8 cellular contexts compared by ENCODE assay signal in genomic region chr15:83559310-83559966, GRCh38.
A peak's percentile ranks its signal among the peaks of the same experiment; 100 is the strongest.
DNase-seq lines count a peak whose midpoint lies in the region; ATAC-seq, FAIRE-seq and TF ChIP-seq lines count a peak whose summit lies in the region.

No MANE protein-coding gene starts in this region.

- CTCF ChIA-PET in Calu3 (lab: Charles Lee): interaction anchor here (1.2 kb wide), 1 partner anchor 123 kb away, joined by 3 read pairs; no protein-coding TSS in a partner anchor

- no peak overlapping the region for H2AFZ ChIP-seq in keratinocyte (ENCODE audit: control insufficient read depth, low read length)

- H3K9me3 Mint-ChIP-seq in Calu3 (ENCODE audit: low read depth, unreplicated experiment): no peaks in the 10 kb centered on the region

- H3K4me3 Mint-ChIP-seq in Calu3 (ENCODE audit: low read depth, unreplicated experiment): no peak overlapping the region

- H3K4me2 ChIP-seq in keratinocyte (ENCODE audit: control insufficient read depth, extremely low read depth, insufficient read depth, low read depth, low read length): no peak overlapping the region

- DNase-seq in Calu3 (peak; percentile 72), LoVo (ENCODE audit: low spot score) (peak; percentile 73), SW 1271 (lab: John Stamatoyannopoulos, UW) (peak; percentile 33 to 76), caudate nucleus (lab: John Stamatoyannopoulos, UW) (peak in 51 of 61 donors; percentile 12 to 84 (median 57)), keratinocyte (ENCODE audit: low read depth, low spot score) (peak; percentile 32)
- DNase-seq in stimulated activated CD4-positive, alpha-beta T cell treated with anti-CD3 and anti-CD28 coated beads, Interleukin-1b, Interleukin-23, amount 100 ng/mL, for 4 hours (ENCODE audit: low read depth in 2 of 2): peak; percentile 2 to 15

- dilution Hi-C loops in keratinocyte (cut with MboI; ENCODE audit: extremely low pct_ligation_motif_present, low sequenced_read_pairs): loop anchor here (25.0 kb wide), 1 partner anchor 297 kb away; no protein-coding TSS in a partner anchor

- BruUV-seq in Calu3 (replicated peaks; lab: Mats Ljungman, UMichigan): no TSS peak

- TF ChIP-seq CTCF in Calu3 (IDR thresholded peaks at IDR 0.05; ENCODE audit: unreplicated experiment) (peak; percentile 85), keratinocyte (optimal IDR thresholded peaks at IDR 0.05 in 1 of 3, IDR thresholded peaks at IDR 0.05 in 1 of 3, conservative IDR thresholded peaks at IDR 0.05 in 1 of 3; ENCODE audit: extremely low read depth in 1 of 3, insufficient read depth in 2 of 3, low read length in 3 of 3) (peak; percentile 69 to 97 (median 95))

- no peak overlapping the region for H3K9ac ChIP-seq in keratinocyte (ENCODE audit: control insufficient read depth, extremely low read depth, insufficient read depth, low read length)

- peak; percentile 99 for FAIRE-seq in keratinocyte (lab: Jason Lieb, UNC)

- peak; percentile 52 for ATAC-seq in GM19468 (IDR thresholded peaks at IDR 0.05; ENCODE audit: extremely low read depth, unreplicated experiment)
- ATAC-seq in GM21390 (IDR thresholded peaks at IDR 0.05; ENCODE audit: unreplicated experiment): no peak

- no peaks in the 10 kb centered on the region for H3K4me1 Mint-ChIP-seq in Calu3 (ENCODE audit: low read depth, unreplicated experiment)

- H3K4me3 ChIP-seq in keratinocyte (ENCODE audit: control insufficient read depth in 2 of 3, extremely low read depth in 1 of 3, insufficient read depth in 2 of 3, low read depth in 1 of 3, low read length in 3 of 3): no peak overlapping the region

- no peak overlapping the region for H3K27ac Mint-ChIP-seq in Calu3 (ENCODE audit: unreplicated experiment)

- no peaks in the 10 kb centered on the region for H3K36me3 ChIP-seq in keratinocyte (ENCODE audit: control insufficient read depth in 2 of 2, extremely low read depth in 1 of 2, insufficient read depth in 2 of 2, low read length in 2 of 2)

- peaks cover 14% of the 10 kb centered on the region for H3K27me3 Mint-ChIP-seq in Calu3 (ENCODE audit: unreplicated experiment)

- intact Hi-C loops in Calu3 (cut with micrococcal nuclease; ENCODE audit: unreplicated experiment): loop anchor here (1.0 kb wide), 2 partner anchors 121 to 311 kb away; no protein-coding TSS in a partner anchor

- no peaks in the 10 kb centered on the region for H3K4me1 ChIP-seq in keratinocyte (ENCODE audit: control insufficient read depth, extremely low read depth, insufficient read depth, low read length)

- no peaks in the 10 kb centered on the region for H4K20me1 ChIP-seq in keratinocyte (ENCODE audit: control insufficient read depth, extremely low read depth, insufficient read depth, low read length)

- no peaks in the 10 kb centered on the region for H3K79me2 ChIP-seq in keratinocyte (ENCODE audit: control insufficient read depth, insufficient read depth, low read length)

- no peaks in the 10 kb centered on the region for H3K9me1 ChIP-seq in keratinocyte (ENCODE audit: control insufficient read depth, extremely low read depth, insufficient read depth, low read length)

- H3K27me3 ChIP-seq in keratinocyte (ENCODE audit: control insufficient read depth, extremely low read depth, insufficient read depth, low read length): no peaks in the 10 kb centered on the region

- H3K27ac ChIP-seq in caudate nucleus (ENCODE audit: low read depth, low read length) (no peak overlapping the region), keratinocyte (ENCODE audit: control insufficient read depth, insufficient read depth, low read length) (no peak overlapping the region)

- H3K36me3 Mint-ChIP-seq in Calu3 (ENCODE audit: insufficient read depth, unreplicated experiment): no peaks in the 10 kb centered on the region

- H3K9me3 ChIP-seq in keratinocyte (ENCODE audit: control insufficient read depth, low read depth, low read length): no peaks in the 10 kb centered on the region

Comparison
In these comparisons a context has a peak if more than half of its experiments do, and no peak if none do; other contexts are left out.
1. DNase-seq: peak in every context shown above with its lines; median percentile 73 in LoVo; 72 in Calu3; 57 in caudate nucleus; 54 in SW 1271; 32 in keratinocyte; 8 in stimulated activated CD4-positive, alpha-beta T cell treated with anti-CD3 and anti-CD28 coated beads, Interleukin-1b, Interleukin-23, amount 100 ng/mL, for 4 hours.